ENCODE assay signal across 32 cellular contexts in the genomic region with DNA sequence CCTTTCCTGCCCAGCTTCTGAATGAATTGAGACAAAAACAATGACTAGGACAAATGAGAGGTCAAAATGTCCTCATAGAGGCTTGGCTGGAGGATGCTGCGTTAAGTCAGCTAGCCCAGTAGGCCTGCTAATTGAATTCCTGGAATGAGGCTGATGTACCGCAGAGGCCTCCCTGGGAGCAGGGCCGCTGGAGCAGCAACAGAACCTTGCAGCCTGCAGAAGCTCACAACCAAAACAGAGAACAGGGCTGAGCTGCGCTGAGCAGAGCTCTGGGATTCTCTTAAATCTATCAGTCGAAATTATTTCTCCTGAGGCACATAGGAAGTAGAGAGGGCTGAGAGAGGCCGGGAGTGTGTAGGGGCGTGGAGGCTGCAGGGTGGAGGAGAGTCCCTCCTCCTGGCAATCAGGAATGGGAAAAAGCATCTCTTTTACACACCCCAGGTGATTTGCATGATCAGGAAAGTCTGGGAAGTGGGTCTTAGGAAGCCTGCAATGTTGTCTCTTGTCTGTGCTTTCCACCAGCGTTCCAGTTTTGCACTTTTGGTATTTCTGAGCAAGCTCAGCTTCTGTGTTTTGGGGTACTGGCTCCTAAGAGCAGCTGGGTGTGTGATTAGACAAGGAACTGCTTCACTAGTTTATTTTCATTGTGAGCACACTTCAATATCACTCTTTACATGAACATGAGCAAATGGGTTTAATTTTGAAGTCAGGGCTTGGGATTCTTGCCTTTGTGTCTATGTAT.
DNase-seq lines count a peak whose midpoint lies in the region; ATAC-seq and TF ChIP-seq lines count a peak whose summit lies in the region.
"Had no signal": no experiment of that assay in that cellular context is flagged by ENCODE, and none has a peak within 500 bp of the region (broad histone marks: within the 10 kb centered on the region; RNA-seq: fewer than 3 reads in every experiment).

No MANE protein-coding gene starts in this region.

- H3K9me3 Mint-ChIP-seq in stimulated activated naive CD8-positive, alpha-beta T cell treated with anti-CD3 and anti-CD28 coated beads, Interleukin-15, amount 100 ng/mL, for 72 hours = no peaks in the 10 kb centered on the region
- H3K9me3 Mint-ChIP-seq in osteocyte (ENCODE audit: unreplicated experiment) = no peaks in the 10 kb centered on the region
- H3K9me3 Mint-ChIP-seq: activated naive CD4-positive, alpha-beta T cell treated with anti-CD3 and anti-CD28 coated beads, Interleukin-2, amount 10 ng/mL, durations not matched to agents 7 days and 5 days; activated T-helper 17 cell treated with anti-CD3 and anti-CD28 coated beads, Interleukin-2, amount 50 U/mL, for 72 hours; mesothelial cell of epicardium; stimulated activated effector memory CD8-positive, alpha-beta T cell treated with anti-CD3 and anti-CD28 coated beads, Interleukin-12 subunit alpha, Interleukin-12 subunit beta, amount 100 ng/mL, for 72 hours had no signal

- no peak overlapping the region for H3K4me3 Mint-ChIP-seq in stimulated activated naive CD8-positive, alpha-beta T cell treated with anti-CD3 and anti-CD28 coated beads, Interleukin-15, amount 100 ng/mL, for 72 hours
- no peak overlapping the region for H3K4me3 Mint-ChIP-seq in osteocyte (ENCODE audit: unreplicated experiment)
- H3K4me3 Mint-ChIP-seq: activated CD8-positive, alpha-beta T cell treated with anti-CD3 and anti-CD28 coated beads, Interleukin-2, amount 10 ng/mL, durations not matched to agents 7 days and 5 days; activated naive CD4-positive, alpha-beta T cell treated with anti-CD3 and anti-CD28 coated beads, Interleukin-2, amount 10 ng/mL, durations not matched to agents 7 days and 5 days; activated T-helper 17 cell treated with anti-CD3 and anti-CD28 coated beads, Interleukin-2, amount 50 U/mL, for 72 hours; CD4-positive, alpha-beta memory T cell; mesothelial cell of epicardium; naive thymus-derived CD4-positive, alpha-beta T cell; stimulated activated effector memory CD8-positive, alpha-beta T cell treated with anti-CD3 and anti-CD28 coated beads, Interleukin-12 subunit alpha, Interleukin-12 subunit beta, amount 100 ng/mL, for 72 hours had no signal

- H3K36me3 Mint-ChIP-seq in osteocyte (ENCODE audit: unreplicated experiment) = no peaks in the 10 kb centered on the region
- H3K36me3 Mint-ChIP-seq: activated naive CD4-positive, alpha-beta T cell treated with anti-CD3 and anti-CD28 coated beads, Interleukin-2, amount 10 ng/mL, durations not matched to agents 7 days and 5 days; CD4-positive, alpha-beta memory T cell; mesothelial cell of epicardium; naive thymus-derived CD4-positive, alpha-beta T cell; stimulated activated effector memory CD8-positive, alpha-beta T cell treated with anti-CD3 and anti-CD28 coated beads, Interleukin-12 subunit alpha, Interleukin-12 subunit beta, amount 100 ng/mL, for 72 hours had no signal

- peaks cover 19% of the 10 kb centered on the region for H3K27me3 Mint-ChIP-seq in stimulated activated naive CD8-positive, alpha-beta T cell treated with anti-CD3 and anti-CD28 coated beads, Interleukin-15, amount 100 ng/mL, for 72 hours
- no peaks in the 10 kb centered on the region for H3K27me3 Mint-ChIP-seq in osteocyte (ENCODE audit: unreplicated experiment)
- H3K27me3 Mint-ChIP-seq: activated naive CD4-positive, alpha-beta T cell treated with anti-CD3 and anti-CD28 coated beads, Interleukin-2, amount 10 ng/mL, durations not matched to agents 7 days and 5 days had no signal

- intact Hi-C loops in esophagus muscularis mucosa (cut with DNase I) = no loop called here

- H3K27ac ChIP-seq in esophagus muscularis mucosa (replicated peaks in 1 of 4) = peak overlapping the region; percentile 28 to 60 (median 46)
- H3K27ac ChIP-seq: adrenal gland, body of pancreas, prostate gland, suprapubic skin, VCaP had no signal

- peaks cover 32 to 52% (median 41%) of the 10 kb centered on the region in 4 donors for H3K4me1 ChIP-seq in esophagus muscularis mucosa
- H3K4me1 ChIP-seq: adrenal gland, body of pancreas, HAP-1, prostate gland, suprapubic skin had no signal

- H3K36me3 ChIP-seq in esophagus muscularis mucosa = no peaks in the 10 kb centered on the region
- H3K36me3 ChIP-seq: adrenal gland, HAP-1, prostate gland, suprapubic skin had no signal

- WGBS in esophagus muscularis mucosa = 35% methylated on average over 8 of the region's 8 CpGs

- H3K4me3 ChIP-seq in esophagus muscularis mucosa = no peak overlapping the region
- H3K4me3 ChIP-seq: adrenal gland, body of pancreas, dorsolateral prefrontal cortex, HAP-1, prostate gland, suprapubic skin had no signal

- ATAC-seq in stimulated activated naive CD8-positive, alpha-beta T cell treated with anti-CD3 and anti-CD28 coated beads, Interleukin-15, amount 100 ng/mL, for 72 hours = peak; percentile 33
- no peak for ATAC-seq in stimulated activated naive CD8-positive, alpha-beta T cell treated with anti-CD3 and anti-CD28 coated beads, Interleukin-15, Interleukin-2, amounts not matched to agents 100 U/mL and 50 U/mL, for 24 hours
- ATAC-seq in HG03135 (IDR thresholded peaks at IDR 0.05; ENCODE audit: unreplicated experiment) (no peak), GM19023 (IDR thresholded peaks at IDR 0.05; ENCODE audit: unreplicated experiment) (no peak)
- ATAC-seq: activated CD8-positive, alpha-beta T cell treated with anti-CD3 and anti-CD28 coated beads, Interleukin-2, amount 10 ng/mL, durations not matched to agents 7 days and 5 days; activated T-helper 17 cell treated with anti-CD3 and anti-CD28 coated beads, Interleukin-2, amount 50 U/mL, for 72 hours; body of pancreas; HepG2; left lobe of liver; naive thymus-derived CD4-positive, alpha-beta T cell; stimulated activated effector memory CD8-positive, alpha-beta T cell treated with anti-CD3 and anti-CD28 coated beads, Interleukin-12 subunit alpha, Interleukin-12 subunit beta, amount 100 ng/mL, for 72 hours had no signal

- no peak for TF ChIP-seq POLR2A in esophagus muscularis mucosa (IDR thresholded peaks at IDR 0.05; ENCODE audit: low read depth)

- no peaks in the 10 kb centered on the region for H3K9me3 ChIP-seq in esophagus muscularis mucosa
- H3K9me3 ChIP-seq: adrenal gland, body of pancreas, HAP-1, prostate gland, suprapubic skin had no signal

- no peaks in the 10 kb centered on the region for H3K4me1 Mint-ChIP-seq in stimulated activated naive CD8-positive, alpha-beta T cell treated with anti-CD3 and anti-CD28 coated beads, Interleukin-15, amount 100 ng/mL, for 72 hours
- H3K4me1 Mint-ChIP-seq in osteocyte (ENCODE audit: unreplicated experiment) = no peaks in the 10 kb centered on the region
- H3K4me1 Mint-ChIP-seq: activated naive CD4-positive, alpha-beta T cell treated with anti-CD3 and anti-CD28 coated beads, Interleukin-2, amount 10 ng/mL, durations not matched to agents 7 days and 5 days; activated T-helper 17 cell treated with anti-CD3 and anti-CD28 coated beads, Interleukin-2, amount 50 U/mL, for 72 hours; CD4-positive, alpha-beta memory T cell; naive thymus-derived CD4-positive, alpha-beta T cell; stimulated activated effector memory CD8-positive, alpha-beta T cell treated with anti-CD3 and anti-CD28 coated beads, Interleukin-12 subunit alpha, Interleukin-12 subunit beta, amount 100 ng/mL, for 72 hours had no signal

- no peaks in the 10 kb centered on the region for H3K27me3 ChIP-seq in esophagus muscularis mucosa
- H3K27me3 ChIP-seq: adrenal gland, body of pancreas, dorsolateral prefrontal cortex, suprapubic skin had no signal

- TF ChIP-seq EP300 in esophagus muscularis mucosa (IDR thresholded peaks at IDR 0.05) = no peak

- DNase-seq in stimulated activated naive CD8-positive, alpha-beta T cell treated with anti-CD3 and anti-CD28 coated beads, Interleukin-15, amount 100 ng/mL, for 72 hours = no peak
- no peak for DNase-seq in stimulated activated naive CD8-positive, alpha-beta T cell treated with anti-CD3 and anti-CD28 coated beads, Interleukin-15, Interleukin-2, amounts not matched to agents 100 U/mL and 50 U/mL, for 24 hours
- DNase-seq in esophagus muscularis mucosa (ENCODE audit: extremely low spot score) = no peak
- peak; percentile 38 for DNase-seq in mucosa of gallbladder (ENCODE audit: low spot score)
- DNase-seq in NCI-H2107 treated with DMSO at 0.1 percent for 48 hours (lab: John Stamatoyannopoulos, UW; ENCODE audit: unreplicated experiment) = no peak
- no peak for DNase-seq in osteocyte (ENCODE audit: extremely low spot score, unreplicated experiment)
- DNase-seq: activated CD4-positive, alpha-beta T cell treated with anti-CD3 and anti-CD28 coated beads for 4 hours; activated CD8-positive, alpha-beta T cell treated with anti-CD3 and anti-CD28 coated beads, Interleukin-2, amount 10 ng/mL, durations not matched to agents 7 days and 5 days; activated naive CD4-positive, alpha-beta T cell treated with anti-CD3 and anti-CD28 coated beads, Interleukin-2, amount 10 ng/mL, durations not matched to agents 7 days and 5 days; CD4-positive, alpha-beta memory T cell; Karpas-422; naive thymus-derived CD4-positive, alpha-beta T cell; NCI-H1417 treated with DMSO at 0.1 percent for 48 hours; NCI-H2029 treated with DMSO at 0.1 percent for 48 hours; NCI-H2227 treated with DMSO at 0.1 percent for 48 hours; SHP77 treated with DMSO at 0.1 percent for 48 hours; stimulated activated CD4-positive, alpha-beta T cell treated with anti-CD3 and anti-CD28 coated beads, Interleukin-15, amount 100 ng/mL, for 24 hours; T1000 had no signal

- TF ChIP-seq CTCF in esophagus muscularis mucosa (IDR thresholded peaks at IDR 0.05) (no peak), osteocyte (IDR thresholded peaks at IDR 0.05) (no peak)

- H3K27ac Mint-ChIP-seq in stimulated activated naive CD8-positive, alpha-beta T cell treated with anti-CD3 and anti-CD28 coated beads, Interleukin-15, amount 100 ng/mL, for 72 hours = peak overlapping the region in 1 of 2 donors; percentile 50
- H3K27ac Mint-ChIP-seq in osteocyte (ENCODE audit: unreplicated experiment) = no peak overlapping the region
- H3K27ac Mint-ChIP-seq: activated CD8-positive, alpha-beta T cell treated with anti-CD3 and anti-CD28 coated beads, Interleukin-2, amount 10 ng/mL, durations not matched to agents 7 days and 5 days; activated naive CD4-positive, alpha-beta T cell treated with anti-CD3 and anti-CD28 coated beads, Interleukin-2, amount 10 ng/mL, durations not matched to agents 7 days and 5 days; activated T-helper 17 cell treated with anti-CD3 and anti-CD28 coated beads, Interleukin-2, amount 50 U/mL, for 72 hours; mesothelial cell of epicardium; naive thymus-derived CD4-positive, alpha-beta T cell; stimulated activated effector memory CD8-positive, alpha-beta T cell treated with anti-CD3 and anti-CD28 coated beads, Interleukin-12 subunit alpha, Interleukin-12 subunit beta, amount 100 ng/mL, for 72 hours had no signal
